Comparison of ENCODE assay signal across 9 cellular contexts in genomic region chr12:64825143-64826011, GRCh38. TPM values are rescaled to one million over a fixed set of nuclear protein-coding genes. Genes with fewer than 3 reads are reported as not detected.
A peak's percentile ranks its signal among the peaks of the same experiment; 100 is the strongest.
DNase-seq lines count a peak whose midpoint lies in the region; ATAC-seq and TF ChIP-seq lines count a peak whose summit lies in the region.
"Had no signal": no experiment of that assay in that cellular context is flagged by ENCODE, and none has a peak within 500 bp of the region (broad histone marks: within the 10 kb centered on the region; RNA-seq: fewer than 3 reads in every experiment).

No MANE protein-coding gene starts in this region.

- no peak for TF ChIP-seq CTCF in heart left ventricle (IDR thresholded peaks at IDR 0.05)

- peaks cover 2 to 68% (median 43%) of the 10 kb centered on the region in 9 donors for H3K27me3 ChIP-seq in heart left ventricle
- peaks cover 45% of the 10 kb centered on the region for H3K27me3 ChIP-seq in effector memory CD4-positive, alpha-beta T cell (replicated peaks; ENCODE audit: control insufficient read depth, insufficient read depth, low read length, poor library complexity, severe bottlenecking)

- TF ChIP-seq POLR2A in heart left ventricle (IDR thresholded peaks at IDR 0.05) = no peak

- ATAC-seq in heart left ventricle (peak in 2 of 4 donors; percentile 16 to 21), Right ventricle myocardium inferior (no peak), GM18511 (IDR thresholded peaks at IDR 0.05; ENCODE audit: unreplicated experiment) (no peak)

- H3K4me1 ChIP-seq in heart left ventricle = peaks cover 0 to 28% (median 21%) of the 10 kb centered on the region in 12 donors
- H3K4me1 ChIP-seq in effector memory CD4-positive, alpha-beta T cell (ENCODE audit: control insufficient read depth, insufficient read depth, low read length, poor library complexity, severe bottlenecking) = peaks cover 18% of the 10 kb centered on the region

- DNase-seq in heart left ventricle = no peak
- DNase-seq in Right ventricle myocardium inferior (ENCODE audit: missing footprints) = no peak
- peak; percentile 82 for DNase-seq in NCI-H69 (lab: John Stamatoyannopoulos, UW)
- no peak for DNase-seq in effector memory CD4-positive, alpha-beta T cell
- peak in 8 of 10 donors; percentile 12 to 86 (median 30) for DNase-seq in posterior cingulate gyrus
- no peak for DNase-seq in effector CD8-positive, alpha-beta T cell (lab: John Stamatoyannopoulos, UW)
- DNase-seq in T1000 (lab: John Stamatoyannopoulos, UW) = no peak
- DNase-seq: DND-41 had no signal

- WGBS in heart left ventricle, 4 donors = 3 to 4% (median 3%) methylated on average over 35 to 51 of the region's 51 CpGs

- H3K4me3 ChIP-seq in heart left ventricle = peak overlapping the region; percentile 36 to 60 (median 47)
- peak overlapping the region; percentile 54 for H3K4me3 ChIP-seq in effector memory CD4-positive, alpha-beta T cell (ENCODE audit: insufficient read depth, low read depth, low read length, poor library complexity, severe bottlenecking)

- H3K27ac ChIP-seq in heart left ventricle = no peak overlapping the region
- no peak overlapping the region for H3K27ac ChIP-seq in effector memory CD4-positive, alpha-beta T cell (ENCODE audit: insufficient read depth, low read length, poor library complexity, severe bottlenecking)

- H3K9me3 ChIP-seq in heart left ventricle = peaks cover 0 to 9% (median 0%) of the 10 kb centered on the region in 12 donors
- H3K9me3 ChIP-seq in effector memory CD4-positive, alpha-beta T cell (ENCODE audit: control insufficient read depth, low read length) = no peaks in the 10 kb centered on the region

- intact Hi-C loops in heart left ventricle (cut with DNase I) (no loop called here), Right ventricle myocardium inferior (cut with DNase I) (no loop called here), posterior cingulate gyrus (cut with DNase I) (no loop called here)

- no peaks in the 10 kb centered on the region for H3K36me3 ChIP-seq in heart left ventricle
- H3K36me3 ChIP-seq in effector memory CD4-positive, alpha-beta T cell (ENCODE audit: control insufficient read depth, insufficient read depth, low read length) = no peaks in the 10 kb centered on the region

RNA-seq across cellular contexts. Expression of gene TBC1D30, which starts 0.9 kb away (rescaled TPM):
- 1 to 10 TPM in 3 of 9 donors, under 1 TPM in 6; 0.37 to 2.9 (median 0.67) TPM for total RNA-seq in heart left ventricle
- polyA plus RNA-seq in heart left ventricle = 1 to 10 TPM in 1 of 2 donors, under 1 TPM in 1; 0.15 to 1.1 TPM
- total RNA-seq in Right ventricle myocardium inferior = 0.35 TPM

Comparison
In these comparisons a context has a peak if more than half of its experiments do, and no peak if none do; other contexts are left out.
1. DNase-seq: peak in NCI-H69 (single experiment) and posterior cingulate gyrus (8 of 10); none in heart left ventricle (0 of 5), Right ventricle myocardium inferior (single experiment), effector memory CD4-positive, alpha-beta T cell (0 of 3), effector CD8-positive, alpha-beta T cell (single experiment) and T1000 (single experiment).